8 cellular contexts compared by ENCODE assay signal in genomic region chr5:6715271-6715670, GRCh38. TPM values are rescaled to one million over a fixed set of nuclear protein-coding genes. Genes with fewer than 3 reads are reported as not detected.
DNase-seq lines count a peak whose midpoint lies in the region; ATAC-seq, FAIRE-seq and TF ChIP-seq lines count a peak whose summit lies in the region.

No MANE protein-coding gene starts in this region.

- no peaks in the 10 kb centered on the region for H3K9me3 ChIP-seq in kidney (ENCODE audit: control insufficient read depth in 1 of 2, low read length in 2 of 2)
- H3K9me3 ChIP-seq in stomach smooth muscle (ENCODE audit: control insufficient read depth in 2 of 2, low read length in 2 of 2), result no peaks in the 10 kb centered on the region

- H3K36me3 Mint-ChIP-seq in T-helper 2 cell treated with Interferon-gamma antibody and Interleukin-4, amounts not matched to agents 5 μg/mL and 100 μg/mL, for 36 hours (ENCODE audit: low read depth), result peaks cover 20% of the 10 kb centered on the region
- peaks cover 50% of the 10 kb centered on the region for H3K36me3 Mint-ChIP-seq in activated T-helper 17 cell treated with anti-CD3 and anti-CD28 coated beads, Interleukin-2, amount 50 U/mL, for 72 hours (ENCODE audit: low read depth)

- no peak for ATAC-seq in activated T-helper 17 cell treated with anti-CD3 and anti-CD28 coated beads, Interleukin-2, amount 50 U/mL, for 72 hours (replicated peaks)
- ATAC-seq in GM21381 (IDR thresholded peaks at IDR 0.05; ENCODE audit: unreplicated experiment), result no peak

- no peaks in the 10 kb centered on the region for H3K9me3 Mint-ChIP-seq in T-helper 2 cell treated with Interferon-gamma antibody and Interleukin-4, amounts not matched to agents 5 μg/mL and 100 μg/mL, for 36 hours
- H3K9me3 Mint-ChIP-seq in activated T-helper 17 cell treated with anti-CD3 and anti-CD28 coated beads, Interleukin-2, amount 50 U/mL, for 72 hours, result no peaks in the 10 kb centered on the region

- peaks cover 50% of the 10 kb centered on the region for H3K4me1 Mint-ChIP-seq in T-helper 2 cell treated with Interferon-gamma antibody and Interleukin-4, amounts not matched to agents 5 μg/mL and 100 μg/mL, for 36 hours (ENCODE audit: low read depth)
- peaks cover 50% of the 10 kb centered on the region for H3K4me1 Mint-ChIP-seq in activated T-helper 17 cell treated with anti-CD3 and anti-CD28 coated beads, Interleukin-2, amount 50 U/mL, for 72 hours

- no peaks in the 10 kb centered on the region for H3K27me3 ChIP-seq in stomach smooth muscle (ENCODE audit: control insufficient read depth in 1 of 2, insufficient read depth in 2 of 2, low read length in 2 of 2)

- no peak overlapping the region for H3K27ac ChIP-seq in kidney (ENCODE audit: low read depth in 2 of 2, low read length in 2 of 2)
- H3K27ac ChIP-seq in stomach smooth muscle (ENCODE audit: low read length), result no peak overlapping the region

- H3K27me3 Mint-ChIP-seq in T-helper 2 cell treated with Interferon-gamma antibody and Interleukin-4, amounts not matched to agents 5 μg/mL and 100 μg/mL, for 36 hours (ENCODE audit: low read depth), result no peaks in the 10 kb centered on the region
- H3K27me3 Mint-ChIP-seq in activated T-helper 17 cell treated with anti-CD3 and anti-CD28 coated beads, Interleukin-2, amount 50 U/mL, for 72 hours, result no peaks in the 10 kb centered on the region

- no peak for TF ChIP-seq CTCF in kidney (IDR thresholded peaks at IDR 0.05; ENCODE audit: borderline replicate concordance, extremely low read depth, insufficient read depth)

- no peak for DNase-seq in T-helper 2 cell treated with Interferon-gamma antibody and Interleukin-4, amounts not matched to agents 5 μg/mL and 100 μg/mL, for 36 hours (ENCODE audit: low spot score)
- DNase-seq in T-helper 2 cell, result no peak
- DNase-seq in kidney, result no peak
- DNase-seq in pons (ENCODE audit: low spot score), result no peak
- no peak for DNase-seq in H54 (ENCODE audit: insufficient read length, low spot score)

- H3K27ac Mint-ChIP-seq in T-helper 2 cell treated with Interferon-gamma antibody and Interleukin-4, amounts not matched to agents 5 μg/mL and 100 μg/mL, for 36 hours, result peak overlapping the region; percentile 83
- H3K27ac Mint-ChIP-seq in activated T-helper 17 cell treated with anti-CD3 and anti-CD28 coated beads, Interleukin-2, amount 50 U/mL, for 72 hours, result peak overlapping the region; percentile 75

- intact Hi-C loops in kidney (cut with DNase I), result no loop called here

- TF ChIP-seq POLR2A in H54 (IDR thresholded peaks at IDR 0.05; ENCODE audit: low read depth, low read length), result no peak

- no peak for FAIRE-seq in kidney (lab: Jason Lieb, UNC)
- FAIRE-seq in H54 (lab: Jason Lieb, UNC), result no peak

- peak overlapping the region; percentile 86 for H3K4me3 Mint-ChIP-seq in T-helper 2 cell treated with Interferon-gamma antibody and Interleukin-4, amounts not matched to agents 5 μg/mL and 100 μg/mL, for 36 hours
- H3K4me3 Mint-ChIP-seq in activated T-helper 17 cell treated with anti-CD3 and anti-CD28 coated beads, Interleukin-2, amount 50 U/mL, for 72 hours, result peak overlapping the region; percentile 78

- H3K4me3 ChIP-seq in kidney (ENCODE audit: low read length in 2 of 2) (peak overlapping the region; percentile 76 to 78), stomach smooth muscle (ENCODE audit: low read length in 2 of 2) (peak overlapping the region; percentile 70 to 78)

- H3K36me3 ChIP-seq in kidney (ENCODE audit: control insufficient read depth in 1 of 2, insufficient read depth in 2 of 2, low read length in 2 of 2) (peaks cover 0 to 2% of the 10 kb centered on the region in 2 donors), stomach smooth muscle (ENCODE audit: control insufficient read depth in 2 of 2, insufficient read depth in 2 of 2, low read length in 2 of 2) (peaks cover 0 to 4% of the 10 kb centered on the region in 2 donors)

- peaks cover 12 to 34% of the 10 kb centered on the region in 2 donors for H3K4me1 ChIP-seq in kidney (ENCODE audit: control insufficient read depth in 1 of 2, insufficient read depth in 1 of 2, low read depth in 1 of 2, low read length in 2 of 2)
- H3K4me1 ChIP-seq in stomach smooth muscle (ENCODE audit: control insufficient read depth, insufficient read depth, low read length), result peaks cover 58% of the 10 kb centered on the region

- H3K9ac ChIP-seq in kidney (ENCODE audit: low read length in 2 of 2) (peak overlapping the region in 1 of 2 donors; percentile 37), stomach smooth muscle (ENCODE audit: low read length in 2 of 2) (peak overlapping the region in 1 of 2 donors; percentile 65)

RNA-seq across cellular contexts. Expression of gene TENT4A, which starts 2.0 kb away (rescaled TPM):
- total RNA-seq in activated T-helper 17 cell treated with anti-CD3 and anti-CD28 coated beads, Interleukin-2, amount 50 U/mL, for 72 hours, result 10 to 100 TPM; 39.0 to 52.4 TPM
- 22.8 TPM for total RNA-seq in kidney
- 4.8 TPM for polyA plus RNA-seq in kidney (ENCODE audit: insufficient read depth, low read depth, low replicate concordance)
